Comparison of ENCODE assay signal across 8 cellular contexts in the genomic region with DNA sequence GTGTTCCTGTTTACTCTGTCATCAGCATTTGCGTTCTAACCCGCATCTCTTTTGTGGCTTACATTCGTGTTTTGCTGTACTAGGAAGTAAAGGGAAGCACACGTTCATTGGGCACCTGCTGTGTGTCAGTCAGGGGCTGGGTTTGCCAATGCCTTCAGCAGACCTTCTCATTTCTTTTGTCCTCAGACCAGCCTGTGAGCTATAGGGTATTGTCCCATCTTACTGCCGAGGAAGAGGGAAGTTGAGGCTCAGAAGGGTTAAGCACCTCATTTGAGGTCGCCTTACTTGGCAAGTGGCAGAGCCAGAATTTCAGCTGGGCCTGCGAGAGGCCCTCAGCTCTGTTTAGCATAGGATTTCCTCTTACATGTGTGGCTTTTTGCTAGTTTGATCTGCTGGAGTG. TPM values are rescaled to one million over a fixed set of nuclear protein-coding genes. Genes with fewer than 3 reads are reported as not detected.
A peak's percentile ranks its signal among the peaks of the same experiment; 100 is the strongest.
DNase-seq lines count a peak whose midpoint lies in the region; ATAC-seq and TF ChIP-seq lines count a peak whose summit lies in the region.

No MANE protein-coding gene starts in this region.

- H3K36me3 Mint-ChIP-seq in brain = peaks cover 11% of the 10 kb centered on the region
- H3K36me3 Mint-ChIP-seq in natural killer cell treated with Interleukin-12 subunit alpha and Interleukin-12 subunit beta and Interleukin-15 and Interleukin-18, amount 100 ng/mL, for 72 hours = no peaks in the 10 kb centered on the region

- peaks cover 7% of the 10 kb centered on the region for H3K36me3 ChIP-seq in HAP-1 (replicated peaks)

- TF ChIP-seq CTCF in brain (conservative IDR thresholded peaks at IDR 0.05) = no peak

- peak in 1 of 2 donors; percentile 42 for ATAC-seq in natural killer cell treated with Interleukin-12 subunit alpha and Interleukin-12 subunit beta and Interleukin-15 and Interleukin-18, amount 100 ng/mL, for 72 hours
- no peak for ATAC-seq in GM21423 (IDR thresholded peaks at IDR 0.05; ENCODE audit: unreplicated experiment)

- no peaks in the 10 kb centered on the region for H3K9me3 ChIP-seq in HAP-1

- in situ Hi-C loops in HAP-1 (cut with MboI; ENCODE audit: low sequenced_read_pairs) = no loop called here

- H3K4me1 Mint-ChIP-seq in brain = peaks cover 48% of the 10 kb centered on the region
- peaks cover 52 to 53% of the 10 kb centered on the region in 2 donors for H3K4me1 Mint-ChIP-seq in natural killer cell treated with Interleukin-12 subunit alpha and Interleukin-12 subunit beta and Interleukin-15 and Interleukin-18, amount 100 ng/mL, for 72 hours (ENCODE audit: low read depth in 2 of 2)

- H3K4me3 ChIP-seq in HAP-1 = no peak overlapping the region

- peaks cover 3% of the 10 kb centered on the region for H3K27me3 Mint-ChIP-seq in brain
- H3K27me3 Mint-ChIP-seq in natural killer cell treated with Interleukin-12 subunit alpha and Interleukin-12 subunit beta and Interleukin-15 and Interleukin-18, amount 100 ng/mL, for 72 hours = no peaks in the 10 kb centered on the region

- H3K9me3 Mint-ChIP-seq in brain = no peaks in the 10 kb centered on the region
- H3K9me3 Mint-ChIP-seq in natural killer cell treated with Interleukin-12 subunit alpha and Interleukin-12 subunit beta and Interleukin-15 and Interleukin-18, amount 100 ng/mL, for 72 hours = no peaks in the 10 kb centered on the region

- no peak for TF ChIP-seq POLR2A in erythroblast (IDR thresholded peaks at IDR 0.05; ENCODE audit: low read length)

- no peaks in the 10 kb centered on the region for H3K27me3 ChIP-seq in HAP-1 (ENCODE audit: low read depth)

- DNase-seq in COLO668 (lab: John Stamatoyannopoulos, UW; ENCODE audit: unreplicated experiment) = peak; percentile 21
- peak; percentile 43 for DNase-seq in MV-4-11 (lab: John Stamatoyannopoulos, UW)
- DNase-seq in natural killer cell treated with Interleukin-12 subunit alpha and Interleukin-12 subunit beta and Interleukin-15 and Interleukin-18, amount 100 ng/mL, for 72 hours (ENCODE audit: low spot score) = no peak
- no peak for DNase-seq in erythroblast (lab: John Stamatoyannopoulos, UW)
- DNase-seq in HCEC 1CT = no peak
- DNase-seq in HAP-1 (ENCODE audit: low spot score in 2 of 2) = no peak

- peak overlapping the region in 4 of 5 experiments; percentile 18 to 77 (median 68) for H3K4me3 Mint-ChIP-seq in brain
- H3K4me3 Mint-ChIP-seq in natural killer cell treated with Interleukin-12 subunit alpha and Interleukin-12 subunit beta and Interleukin-15 and Interleukin-18, amount 100 ng/mL, for 72 hours = peak overlapping the region; percentile 82

- peaks cover 12% of the 10 kb centered on the region for H3K4me1 ChIP-seq in HAP-1

- H3K27ac Mint-ChIP-seq in brain = peak overlapping the region in 4 of 5 experiments; percentile 83 to 100 (median 91)
- H3K27ac Mint-ChIP-seq in natural killer cell treated with Interleukin-12 subunit alpha and Interleukin-12 subunit beta and Interleukin-15 and Interleukin-18, amount 100 ng/mL, for 72 hours = peak overlapping the region; percentile 88 to 93

RNA-seq across cellular contexts. Expression of a gene that starts 8.7 kb away (rescaled TPM):
- polyA plus RNA-seq in brain (ENCODE audit: insufficient read depth, low read depth, low replicate concordance) = 56.0 TPM
- total RNA-seq in natural killer cell treated with Interleukin-12 subunit alpha and Interleukin-12 subunit beta and Interleukin-15 and Interleukin-18, amount 100 ng/mL, for 72 hours = 10 to 100 TPM; 37.3 to 56.9 TPM

Comparison
In these comparisons a context has a peak if more than half of its experiments do, and no peak if none do; other contexts are left out.
1. DNase-seq: peak in COLO668 (single experiment) and MV-4-11 (single experiment); none in natural killer cell treated with Interleukin-12 subunit alpha and Interleukin-12 subunit beta and Interleukin-15 and Interleukin-18, amount 100 ng/mL, for 72 hours (single experiment), erythroblast (0 of 2), HCEC 1CT (single experiment) and HAP-1 (0 of 2).